Comparison of ENCODE assay signal across 18 cellular contexts in the genomic region with DNA sequence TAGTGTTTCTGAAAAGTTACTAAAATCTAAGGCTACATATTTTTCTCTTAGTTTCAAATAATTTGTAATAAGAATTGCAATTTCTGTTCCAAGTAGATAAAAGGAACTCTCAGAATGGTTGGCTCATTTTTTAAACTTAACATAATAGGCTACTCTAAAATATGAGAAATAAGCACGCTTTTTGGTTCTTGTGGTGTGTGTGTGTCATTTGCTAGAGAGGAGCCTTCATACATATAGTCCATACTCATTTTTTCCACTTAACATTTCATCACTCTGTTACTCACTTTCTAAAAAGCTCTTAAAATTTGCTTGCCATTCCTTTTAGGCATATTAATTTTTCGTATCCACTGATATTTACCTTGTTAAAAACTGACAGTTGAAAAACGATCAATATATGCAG.
"Had no signal": no experiment of that assay in that cellular context is flagged by ENCODE, and none has a peak within 500 bp of the region (broad histone marks: within the 10 kb centered on the region; RNA-seq: fewer than 3 reads in every experiment).

No MANE protein-coding gene starts in this region.

- H3K27me3 Mint-ChIP-seq: natural killer cell treated with Interleukin-12 subunit alpha and Interleukin-12 subunit beta and Interleukin-15 and Interleukin-18, amount 100 ng/mL, for 72 hours; progenitor cell of endocrine pancreas; stimulated activated naive B cell treated with anti-CD40 and anti-IgM and Interleukin-4, amounts not matched to agents 10 μg/mL and 1 μg/mL and 100 μg/mL, for 72 hours; stimulated activated naive CD8-positive, alpha-beta T cell treated with anti-CD3 and anti-CD28 coated beads, Interleukin-15, Interleukin-2, amounts not matched to agents 100 ng/mL and 50 ng/mL, for 24 hours; type B pancreatic cell had no signal

- H3K9me3 Mint-ChIP-seq: mesothelial cell of epicardium; naive B cell; natural killer cell treated with Interleukin-12 subunit alpha and Interleukin-12 subunit beta and Interleukin-15 and Interleukin-18, amount 100 ng/mL, for 72 hours; stimulated activated naive B cell treated with anti-CD40 and anti-IgM and Interleukin-4, amounts not matched to agents 10 μg/mL and 1 μg/mL and 100 μg/mL, for 72 hours; stimulated activated naive CD8-positive, alpha-beta T cell treated with anti-CD3 and anti-CD28 coated beads, Interleukin-15, Interleukin-2, amounts not matched to agents 100 ng/mL and 50 ng/mL, for 24 hours; type B pancreatic cell had no signal

- H3K36me3 Mint-ChIP-seq: mesothelial cell of epicardium; naive B cell; natural killer cell treated with Interleukin-12 subunit alpha and Interleukin-12 subunit beta and Interleukin-15 and Interleukin-18, amount 100 ng/mL, for 72 hours; stimulated activated naive B cell treated with anti-CD40 and anti-IgM and Interleukin-4, amounts not matched to agents 10 μg/mL and 1 μg/mL and 100 μg/mL, for 72 hours; type B pancreatic cell had no signal

- H3K27ac Mint-ChIP-seq: mesothelial cell of epicardium; natural killer cell treated with Interleukin-12 subunit alpha and Interleukin-12 subunit beta and Interleukin-15 and Interleukin-18, amount 100 ng/mL, for 72 hours; progenitor cell of endocrine pancreas; stimulated activated naive B cell treated with anti-CD40 and anti-IgM and Interleukin-4, amounts not matched to agents 10 μg/mL and 1 μg/mL and 100 μg/mL, for 72 hours; stimulated activated naive CD8-positive, alpha-beta T cell treated with anti-CD3 and anti-CD28 coated beads, Interleukin-15, Interleukin-2, amounts not matched to agents 100 ng/mL and 50 ng/mL, for 24 hours; type B pancreatic cell had no signal

- DNase-seq: islet precursor cell; left ventricle myocardium inferior; mesendoderm; naive B cell; ovary; right lobe of liver; stimulated activated CD4-positive, alpha-beta T cell treated with anti-CD3 and anti-CD28 coated beads, Interleukin-1b, Interleukin-23, amount 100 ng/mL, for 48 hours; stimulated activated CD4-positive, alpha-beta T cell treated with anti-CD3 and anti-CD28 coated beads, Interleukin-2, amount 100 ng/mL, for 48 hours; stimulated activated CD4-positive, alpha-beta T cell treated with anti-CD3 and anti-CD28 coated beads, Interleukin-4, amount 100 ng/mL, for 4 hours; stimulated activated CD8-positive, alpha-beta memory T cell treated with anti-CD3 and anti-CD28 coated beads, Interleukin-4, amount 100 ng/mL, for 48 hours; stimulated activated naive B cell treated with anti-CD40 and anti-IgM and Interleukin-4, amounts not matched to agents 10 μg/mL and 1 μg/mL and 100 μg/mL, for 72 hours; substantia nigra; uterus had no signal

- H3K4me1 Mint-ChIP-seq: naive B cell; stimulated activated naive B cell treated with anti-CD40 and anti-IgM and Interleukin-4, amounts not matched to agents 10 μg/mL and 1 μg/mL and 100 μg/mL, for 72 hours had no signal

- H3K4me3 Mint-ChIP-seq: mesothelial cell of epicardium; naive B cell; natural killer cell treated with Interleukin-12 subunit alpha and Interleukin-12 subunit beta and Interleukin-15 and Interleukin-18, amount 100 ng/mL, for 72 hours; stimulated activated naive B cell treated with anti-CD40 and anti-IgM and Interleukin-4, amounts not matched to agents 10 μg/mL and 1 μg/mL and 100 μg/mL, for 72 hours; stimulated activated naive CD8-positive, alpha-beta T cell treated with anti-CD3 and anti-CD28 coated beads, Interleukin-15, Interleukin-2, amounts not matched to agents 100 ng/mL and 50 ng/mL, for 24 hours; type B pancreatic cell had no signal

- ATAC-seq: natural killer cell treated with Interleukin-12 subunit alpha and Interleukin-12 subunit beta and Interleukin-15 and Interleukin-18, amount 100 ng/mL, for 72 hours; right lobe of liver; stimulated activated naive B cell treated with anti-CD40 and anti-IgM and Interleukin-4, amounts not matched to agents 10 μg/mL and 1 μg/mL and 100 μg/mL, for 72 hours had no signal
